ENCODE assay signal across 8 cellular contexts in genomic region chr2:85326946-85327756, GRCh38. TPM values are rescaled to one million over a fixed set of nuclear protein-coding genes. Genes with fewer than 3 reads are reported as not detected.
DNase-seq lines count a peak whose midpoint lies in the region; ATAC-seq and TF ChIP-seq lines count a peak whose summit lies in the region.

No MANE protein-coding gene starts in this region.

- intact Hi-C loops in lower lobe of right lung (cut with DNase I), result no loop called here

- no peaks in the 10 kb centered on the region for H3K9me3 ChIP-seq in HUES6 (ENCODE audit: control insufficient read depth, insufficient read depth, low read depth, low read length)
- no peaks in the 10 kb centered on the region for H3K9me3 ChIP-seq in lower lobe of right lung

- H3K36me3 ChIP-seq in HUES6 (ENCODE audit: control insufficient read depth, insufficient read depth, low read length), result peaks cover 28% of the 10 kb centered on the region
- peaks cover 38% of the 10 kb centered on the region for H3K36me3 ChIP-seq in lower lobe of right lung

- DNase-seq in AG09309 (ENCODE audit: low read depth), result no peak
- DNase-seq in activated CD4-positive, CD25-positive, alpha-beta regulatory T cell (lab: John Stamatoyannopoulos, UW), result peak in 3 of 4 experiments; percentile 27 to 34 (median 32)
- peak; percentile 71 for DNase-seq in lower lobe of right lung
- peak; percentile 26 for DNase-seq in stimulated activated CD8-positive, alpha-beta memory T cell treated with anti-CD3 and anti-CD28 coated beads, Interleukin-4, amount 100 ng/mL, for 24 hours (ENCODE audit: low read depth)
- no peak for DNase-seq in dedifferentiated amniotic fluid mesenchymal stem cell (ENCODE audit: extremely low spot score)

- peak; percentile 18 for ATAC-seq in GM19324 (IDR thresholded peaks at IDR 0.05; ENCODE audit: low FRiP score, unreplicated experiment)
- peak; percentile 55 to 60 for ATAC-seq in lower lobe of right lung

- H3K27ac ChIP-seq in HUES6 (ENCODE audit: low read depth, low read length) (no peak overlapping the region), cingulate gyrus (ENCODE audit: low read depth, low read length) (peak overlapping the region; percentile 65), lower lobe of right lung (peak overlapping the region; percentile 99)

- H3K27me3 ChIP-seq in HUES6 (ENCODE audit: control insufficient read depth, insufficient read depth, low read length) (no peaks in the 10 kb centered on the region), lower lobe of right lung (ENCODE audit: low read depth) (no peaks in the 10 kb centered on the region)

- H3K4me3 ChIP-seq in AG09309 (ENCODE audit: control insufficient read depth, low read depth, low read length) (peak overlapping the region; percentile 91), HUES6 (ENCODE audit: low read depth, low read length) (peak overlapping the region; percentile 87), lower lobe of right lung (peak overlapping the region; percentile 71)

- H3K4me1 ChIP-seq in HUES6 (ENCODE audit: control insufficient read depth, insufficient read depth, low read length), result peaks cover 22% of the 10 kb centered on the region
- H3K4me1 ChIP-seq in lower lobe of right lung, result peaks cover 47% of the 10 kb centered on the region

- H3K9ac ChIP-seq in HUES6 (ENCODE audit: low read length), result peak overlapping the region; percentile 99

- TF ChIP-seq CTCF in AG09309 (IDR thresholded peaks at IDR 0.05; ENCODE audit: control insufficient read depth, insufficient read depth, low read depth, low read length, missing control alignments) (no peak), lower lobe of right lung (IDR thresholded peaks at IDR 0.05) (no peak)

RNA-seq across cellular contexts. Expression of gene TGOLN2, which starts 0.6 kb away (rescaled TPM):
- 171 TPM for total RNA-seq in lower lobe of right lung

RNA-seq across cellular contexts. Expression of gene RETSAT, which starts 27.2 kb away (rescaled TPM):
- total RNA-seq in lower lobe of right lung, result 55.5 TPM

RNA-seq across cellular contexts. Expression of gene ELMOD3, which starts 27.4 kb away (rescaled TPM):
- total RNA-seq in lower lobe of right lung, result 19.6 TPM

Comparison
In these comparisons a context has a peak if more than half of its experiments do, and no peak if none do; other contexts are left out.
1. DNase-seq: peak in activated CD4-positive, CD25-positive, alpha-beta regulatory T cell (3 of 4), lower lobe of right lung (single experiment) and stimulated activated CD8-positive, alpha-beta memory T cell treated with anti-CD3 and anti-CD28 coated beads, Interleukin-4, amount 100 ng/mL, for 24 hours (single experiment); none in AG09309 (single experiment) and dedifferentiated amniotic fluid mesenchymal stem cell (single experiment).
2. Peak in every context shown above with its lines, with median percentiles within 50 percentile points of each other: H3K4me3 ChIP-seq.